9 cellular contexts compared by ENCODE assay signal in the genomic region with DNA sequence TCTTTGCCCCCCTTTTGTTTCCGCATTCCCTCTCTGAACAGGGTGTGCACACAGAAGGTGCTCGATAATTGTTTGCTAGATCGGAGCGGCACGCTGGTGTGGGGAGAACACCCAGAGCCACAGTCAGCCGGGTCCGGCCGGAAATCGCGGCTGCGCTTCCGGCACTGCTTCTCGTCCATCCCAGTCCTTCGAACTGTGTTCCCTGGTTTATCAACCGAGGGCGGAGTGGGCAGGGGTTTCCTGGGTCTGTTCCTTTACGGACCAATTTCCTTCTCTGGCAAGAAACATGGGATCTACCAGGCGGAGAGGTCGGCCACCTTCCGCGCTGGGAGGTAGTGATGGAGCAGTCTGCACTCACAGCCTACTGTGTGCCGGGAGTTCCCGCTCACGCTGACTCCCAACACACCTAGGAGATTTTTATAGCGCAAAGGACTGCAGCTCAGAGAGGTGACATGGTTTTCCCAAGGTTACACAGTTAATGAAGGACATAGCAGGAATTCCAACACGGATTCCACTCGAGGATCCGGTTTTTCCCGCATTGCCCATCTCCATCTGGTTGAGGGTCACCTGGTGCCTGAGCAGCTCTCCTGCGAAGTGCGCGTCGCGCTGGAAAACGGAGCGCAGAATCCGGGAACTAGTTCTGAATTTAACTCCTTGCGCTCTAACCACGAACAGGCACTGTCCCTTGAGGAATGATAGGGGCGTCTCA. TPM values are rescaled to one million over a fixed set of nuclear protein-coding genes. Genes with fewer than 3 reads are reported as not detected.
A peak's percentile ranks its signal among the peaks of the same experiment; 100 is the strongest.
DNase-seq lines count a peak whose midpoint lies in the region; ATAC-seq and TF ChIP-seq lines count a peak whose summit lies in the region.
"Had no signal": no experiment of that assay in that cellular context is flagged by ENCODE, and none has a peak within 500 bp of the region (broad histone marks: within the 10 kb centered on the region; RNA-seq: fewer than 3 reads in every experiment).

No MANE protein-coding gene starts in this region.

- no peak overlapping the region for H3K9ac ChIP-seq in iPS-20b (ENCODE audit: low read depth, low read length)

- peaks cover 21% of the 10 kb centered on the region; the same call in 1 of the 2 replicates for H3K9me3 ChIP-seq in iPS-20b (ENCODE audit: insufficient read depth, low read depth, low read length)
- H3K9me3 ChIP-seq in stomach = peaks cover 0 to 3% (median 0%) of the 10 kb centered on the region in 4 donors

- no peak for TF ChIP-seq POLR2A in stomach (IDR thresholded peaks at IDR 0.05)

- no peak for TF ChIP-seq CTCF in stomach (IDR thresholded peaks at IDR 0.05)

- peaks cover 77% of the 10 kb centered on the region for H3K27me3 Mint-ChIP-seq in activated CD4-positive, alpha-beta memory T cell treated with anti-CD3 and anti-CD28 coated beads for 36 hours

- H3K27ac ChIP-seq in iPS-20b (ENCODE audit: low read length) (no peak overlapping the region), stomach (no peak overlapping the region)

- POLR2A ChIA-PET in activated CD4-positive, alpha-beta memory T cell treated with anti-CD3 and anti-CD28 coated beads for 36 hours (lab: Charles Lee) = no interaction called here

- WGBS in stomach, 5 donors = 4 to 8% (median 5%) methylated on average over 40 of the region's 40 CpGs

- no peaks in the 10 kb centered on the region for H3K36me3 ChIP-seq in iPS-20b (ENCODE audit: insufficient read depth, low read depth, low read length)
- no peaks in the 10 kb centered on the region for H3K36me3 ChIP-seq in stomach

- CTCF ChIA-PET in activated CD4-positive, alpha-beta memory T cell treated with anti-CD3 and anti-CD28 coated beads for 36 hours (lab: Charles Lee) = no interaction called here

- no peak for ATAC-seq in HG03432 (IDR thresholded peaks at IDR 0.05; ENCODE audit: unreplicated experiment)

- peak overlapping the region; percentile 41 for H3K4me3 ChIP-seq in iPS-20b (ENCODE audit: low read length)
- peak overlapping the region; percentile 5 to 28 (median 21) for H3K4me3 ChIP-seq in stomach

- H3K4me1 ChIP-seq in iPS-20b (ENCODE audit: insufficient read depth, low read length) (no peaks in the 10 kb centered on the region), stomach (peaks cover 18 to 63% (median 34%) of the 10 kb centered on the region in 4 donors)

- peaks cover 100% of the 10 kb centered on the region for H3K27me3 ChIP-seq in iPS-20b (ENCODE audit: insufficient read depth, low read length)
- peaks cover 73 to 100% (median 94%) of the 10 kb centered on the region in 3 donors for H3K27me3 ChIP-seq in stomach

- H3K36me3 Mint-ChIP-seq in activated CD4-positive, alpha-beta memory T cell treated with anti-CD3 and anti-CD28 coated beads for 36 hours = peaks cover 2% of the 10 kb centered on the region

- intact Hi-C loops in activated CD4-positive, alpha-beta memory T cell treated with anti-CD3 and anti-CD28 coated beads for 36 hours (cut with micrococcal nuclease) = no loop called here
- intact Hi-C loops in stomach (cut with DNase I; ENCODE audit: low total_unique reads) = no loop called here

- H3K4me1 Mint-ChIP-seq in activated CD4-positive, alpha-beta memory T cell treated with anti-CD3 and anti-CD28 coated beads for 36 hours (ENCODE audit: low read depth) = peaks cover 23% of the 10 kb centered on the region

- peak overlapping the region; percentile 59 for H3K4me3 Mint-ChIP-seq in activated CD4-positive, alpha-beta memory T cell treated with anti-CD3 and anti-CD28 coated beads for 36 hours

- peak; percentile 61 for DNase-seq in activated CD8-positive, alpha-beta memory T cell treated with anti-CD3 and anti-CD28 coated beads, Interleukin-2, amount 50 U/mL, for 48 hours
- no peak for DNase-seq in activated CD8-positive, alpha-beta memory T cell treated with anti-CD3 and anti-CD28 coated beads for 24 hours
- no peak for DNase-seq in activated CD4-positive, alpha-beta memory T cell treated with anti-CD3 and anti-CD28 coated beads for 36 hours
- DNase-seq in stomach = no peak
- DNase-seq in DMS79 treated with DMSO at 0.1 percent for 48 hours (lab: John Stamatoyannopoulos, UW) = no peak
- no peak for DNase-seq in HUDEP-2 (lab: John Stamatoyannopoulos, UW; ENCODE audit: unreplicated experiment in 76 of 76)
- DNase-seq: Calu3 had no signal

- no peak overlapping the region for H3K27ac Mint-ChIP-seq in activated CD4-positive, alpha-beta memory T cell treated with anti-CD3 and anti-CD28 coated beads for 36 hours

- no peaks in the 10 kb centered on the region for H3K9me3 Mint-ChIP-seq in activated CD4-positive, alpha-beta memory T cell treated with anti-CD3 and anti-CD28 coated beads for 36 hours

- TF ChIP-seq EP300 in stomach (IDR thresholded peaks at IDR 0.05) = no peak

RNA-seq across cellular contexts. Expression of gene MSX1, which starts 6.8 kb away (rescaled TPM):
- total RNA-seq in activated CD4-positive, alpha-beta memory T cell treated with anti-CD3 and anti-CD28 coated beads for 36 hours = under 1 TPM in 1 of 2 experiments, not detected in 1; 0.12 TPM
- total RNA-seq in stomach = 1 to 10 TPM in 1 of 5 donors, under 1 TPM in 1, not detected in 3; 0.55 to 6.5 TPM
- polyA plus RNA-seq in stomach = 1 to 10 TPM in 2 of 3 donors, under 1 TPM in 1; 0.85 to 1.8 (median 1.1) TPM
